Comparison of ENCODE assay signal across 8 cellular contexts in genomic region chr17:80861892-80862291, GRCh38.
DNase-seq lines count a peak whose midpoint lies in the region; ATAC-seq, FAIRE-seq and TF ChIP-seq lines count a peak whose summit lies in the region.

No MANE protein-coding gene starts in this region.

- H3T11ph ChIP-seq in H9 (ENCODE audit: low read length), result no peak overlapping the region

- TF ChIP-seq CTCF in H9 (conservative IDR thresholded peaks at IDR 0.05), result peak; percentile 58
- TF ChIP-seq CTCF in breast epithelium (IDR thresholded peaks at IDR 0.05), result peak in 2 of 3 donors; percentile 8 to 14

- H3K36me3 Mint-ChIP-seq in H9 (ENCODE audit: insufficient read depth in 1 of 3, low read depth in 3 of 3), result peaks cover 10 to 31% (median 13%) of the 10 kb centered on the region in 3 experiments
- peaks cover 45% of the 10 kb centered on the region for H3K36me3 Mint-ChIP-seq in T-cell
- H3K36me3 Mint-ChIP-seq in naive thymus-derived CD4-positive, alpha-beta T cell, result peaks cover 5 to 67% (median 42%) of the 10 kb centered on the region in 5 donors

- H3K79me2 ChIP-seq in H9 (ENCODE audit: insufficient read depth, low read length), result no peaks in the 10 kb centered on the region

- no peak overlapping the region for H2BK15ac ChIP-seq in H9 (ENCODE audit: low read depth, low read length)

- DNase-seq in H9, result peak; percentile 74
- peak in 32 of 34 experiments; percentile 17 to 59 (median 41) for DNase-seq in T-cell
- DNase-seq in breast epithelium (ENCODE audit: low spot score in 2 of 2), result no peak
- peak in 6 of 9 donors; percentile 35 to 60 (median 54) for DNase-seq in naive thymus-derived CD4-positive, alpha-beta T cell
- DNase-seq in GM12892 (ENCODE audit: insufficient read length), result no peak
- no peak for DNase-seq in AML-193 (lab: John Stamatoyannopoulos, UW)
- no peak for DNase-seq in GF-D8 (lab: John Stamatoyannopoulos, UW)
- DNase-seq in GDM1 (lab: John Stamatoyannopoulos, UW), result no peak

- no peak overlapping the region for H2BK5ac ChIP-seq in H9 (ENCODE audit: insufficient read length, low read length)

- H2BK12ac ChIP-seq in H9 (ENCODE audit: insufficient read length, low read depth, low read length), result no peak overlapping the region

- no peaks in the 10 kb centered on the region for H4K20me1 ChIP-seq in H9 (ENCODE audit: control insufficient read depth, insufficient read depth, insufficient read length)

- no peaks in the 10 kb centered on the region for H3K23me2 ChIP-seq in H9 (ENCODE audit: insufficient read length, low read depth, low read length, poor library complexity, severe bottlenecking)

- no peaks in the 10 kb centered on the region for H3K36me3 ChIP-seq in breast epithelium
- peaks cover 0 to 35% (median 0%) of the 10 kb centered on the region in 3 experiments for H3K36me3 ChIP-seq in naive thymus-derived CD4-positive, alpha-beta T cell (ENCODE audit: control insufficient read depth in 2 of 3, insufficient read depth in 3 of 3, low read length in 3 of 3)

- H3K4me1 Mint-ChIP-seq in H9 (peaks cover 44 to 49% of the 10 kb centered on the region in 2 experiments), T-cell (peaks cover 40 to 64% (median 53%) of the 10 kb centered on the region in 3 donors)
- peaks cover 35 to 84% (median 62%) of the 10 kb centered on the region in 7 donors for H3K4me1 Mint-ChIP-seq in naive thymus-derived CD4-positive, alpha-beta T cell

- CTCF ChIA-PET in T-cell (lab: Charles Lee), result interaction anchor here in 1 of 2 donors (0.6 to 1.5 kb wide), 2 partner anchors 19 to 38 kb away, joined by 4 to 5 read pairs; no protein-coding TSS in a partner anchor
- CTCF ChIA-PET in naive thymus-derived CD4-positive, alpha-beta T cell (lab: Charles Lee), result interaction anchor here (1.4 kb wide), 1 partner anchor 213 kb away, joined by 3 read pairs; no protein-coding TSS in a partner anchor

- peak; percentile 67 to 83 (median 80) for ATAC-seq in T-cell (replicated peaks in 1 of 4)
- peak; percentile 75 for ATAC-seq in naive thymus-derived CD4-positive, alpha-beta T cell

- H3K27ac ChIP-seq in H9 (ENCODE audit: insufficient read length, low read depth, low read length) (no peak overlapping the region), breast epithelium (no peak overlapping the region)
- peak overlapping the region; percentile 18 for H3K27ac ChIP-seq in naive thymus-derived CD4-positive, alpha-beta T cell (ENCODE audit: low read depth, low read length)

- H3K79me1 ChIP-seq in H9 (ENCODE audit: insufficient read depth, low read depth, low read length, poor library complexity, severe bottlenecking), result no peaks in the 10 kb centered on the region

- WGBS in H9 (ENCODE audit: extremely low coverage, insufficient read length, low lambda C conversion rate), result no CpG with 5 or more reads among the region's 8 CpGs

- no peak overlapping the region for H4K8ac ChIP-seq in H9 (replicated peaks; ENCODE audit: insufficient read length, low read depth, low read length)

- H3K27me3 Mint-ChIP-seq in H9 (ENCODE audit: low read depth) (no peaks in the 10 kb centered on the region; the same call in 1 of the 2 replicates), T-cell (no peaks in the 10 kb centered on the region)
- H3K27me3 Mint-ChIP-seq in naive thymus-derived CD4-positive, alpha-beta T cell, result no peaks in the 10 kb centered on the region

- TF ChIP-seq POLR2A in breast epithelium (IDR thresholded peaks at IDR 0.05), result no peak
- no peak for TF ChIP-seq POLR2A in GM12892 (IDR thresholded peaks at IDR 0.05; ENCODE audit: low read depth, low read length)

- no peak overlapping the region for H2BK120ac ChIP-seq in H9 (ENCODE audit: low read depth, low read length, poor library complexity, severe bottlenecking)

- H3K4me1 ChIP-seq in H9 (ENCODE audit: insufficient read depth, low read length), result peaks cover 5% of the 10 kb centered on the region; the same call in 1 of the 2 replicates
- no peaks in the 10 kb centered on the region for H3K4me1 ChIP-seq in breast epithelium
- H3K4me1 ChIP-seq in naive thymus-derived CD4-positive, alpha-beta T cell (ENCODE audit: control insufficient read depth in 2 of 2, insufficient read depth in 2 of 2, low read length in 2 of 2), result peaks cover 3 to 31% of the 10 kb centered on the region in 2 donors

- POLR2A ChIA-PET in T-cell (lab: Charles Lee), result no interaction called here
- POLR2A ChIA-PET in naive thymus-derived CD4-positive, alpha-beta T cell (lab: Charles Lee), result interaction anchor here (0.7 to 1.1 kb wide), 3 partner anchors 11 to 88 kb away, joined by 3 read pairs; no protein-coding TSS in a partner anchor

- no peak overlapping the region for H2BK20ac ChIP-seq in H9 (ENCODE audit: low read depth, low read length, poor library complexity, severe bottlenecking)

- intact Hi-C loops in breast epithelium (cut with DNase I; ENCODE audit: low total_unique reads), result no loop called here
- intact Hi-C loops in naive thymus-derived CD4-positive, alpha-beta T cell (cut with micrococcal nuclease), result loop anchor here in 1 of 2 donors (2.0 to 10.0 kb wide), 5 partner anchors 15 to 120 kb away; no protein-coding TSS in a partner anchor

- H3K4me3 ChIP-seq in breast epithelium, result no peak overlapping the region
- no peak overlapping the region for H3K4me3 ChIP-seq in naive thymus-derived CD4-positive, alpha-beta T cell (ENCODE audit: low read length)

- H3K56ac ChIP-seq in H9 (ENCODE audit: insufficient read length, low read depth, low read length), result no peak overlapping the region

- H3K4me3 Mint-ChIP-seq in H9 (no peak overlapping the region), T-cell (peak overlapping the region in 2 of 3 donors; percentile 6 to 60)
- peak overlapping the region in 9 of 10 donors; percentile 45 to 80 (median 51) for H3K4me3 Mint-ChIP-seq in naive thymus-derived CD4-positive, alpha-beta T cell

- H3K27ac Mint-ChIP-seq in H9 (no peak overlapping the region), T-cell (peak overlapping the region; percentile 84 to 92)
- peak overlapping the region; percentile 68 to 95 (median 88) for H3K27ac Mint-ChIP-seq in naive thymus-derived CD4-positive, alpha-beta T cell

- no peak overlapping the region for H2AFZ ChIP-seq in H9 (ENCODE audit: low read length)

- no peak overlapping the region for H3K23ac ChIP-seq in H9 (ENCODE audit: insufficient read length, low read depth, low read length)

- FAIRE-seq in GM12892 (lab: Jason Lieb, UNC), result no peak

- H3K18ac ChIP-seq in H9 (ENCODE audit: insufficient read length, low read depth, low read length), result no peak overlapping the region

- H2AK5ac ChIP-seq in H9 (ENCODE audit: insufficient read length, low read length), result no peak overlapping the region

- H3K14ac ChIP-seq in H9 (ENCODE audit: insufficient read depth, low read length), result no peak overlapping the region

- no peak overlapping the region for H3K9ac ChIP-seq in H9 (ENCODE audit: extremely low read depth, insufficient read length, low read length)

- no peak overlapping the region for H4K91ac ChIP-seq in H9 (ENCODE audit: insufficient read length, low read depth, low read length)

- no peak overlapping the region for H3K4ac ChIP-seq in H9 (ENCODE audit: low read depth, low read length)

- H3K4me2 ChIP-seq in H9 (ENCODE audit: insufficient read depth, insufficient read length, low read length), result no peak overlapping the region

- no peaks in the 10 kb centered on the region for H3K9me3 ChIP-seq in H9 (ENCODE audit: control insufficient read depth, low read depth, low read length)
- no peaks in the 10 kb centered on the region for H3K9me3 ChIP-seq in breast epithelium
- peaks cover 0 to 5% (median 0%) of the 10 kb centered on the region in 3 experiments for H3K9me3 ChIP-seq in naive thymus-derived CD4-positive, alpha-beta T cell (ENCODE audit: control insufficient read depth in 2 of 3, low read length in 3 of 3)

- H3K9me3 Mint-ChIP-seq in H9 (peaks cover 0 to 9% of the 10 kb centered on the region in 2 experiments; a peak in 2 of 5 replicates), T-cell (peaks cover 3 to 11% (median 4%) of the 10 kb centered on the region in 3 donors)
- H3K9me3 Mint-ChIP-seq in naive thymus-derived CD4-positive, alpha-beta T cell, result peaks cover 0 to 21% (median 7%) of the 10 kb centered on the region in 11 donors

- no peaks in the 10 kb centered on the region for H3K27me3 ChIP-seq in H9 (ENCODE audit: insufficient read depth, low read length)
- H3K27me3 ChIP-seq in breast epithelium, result no peaks in the 10 kb centered on the region
- no peaks in the 10 kb centered on the region for H3K27me3 ChIP-seq in naive thymus-derived CD4-positive, alpha-beta T cell (ENCODE audit: control insufficient read depth in 2 of 2, insufficient read depth in 2 of 2, low read length in 2 of 2)

- H4K5ac ChIP-seq in H9 (ENCODE audit: insufficient read length, low read depth, low read length), result no peak overlapping the region

Comparison
In these comparisons a context has a peak if more than half of its experiments do, and no peak if none do; other contexts are left out.
1. DNase-seq: peak in H9 (single experiment), T-cell (32 of 34) and naive thymus-derived CD4-positive, alpha-beta T cell (6 of 9); none in breast epithelium (0 of 2), GM12892 (single experiment), AML-193 (0 of 2), GF-D8 (single experiment) and GDM1 (single experiment).
2. H3K27ac Mint-ChIP-seq: peak in T-cell (2 of 2) and naive thymus-derived CD4-positive, alpha-beta T cell (9 of 9); none in H9 (0 of 3).
3. H3K4me3 Mint-ChIP-seq: peak in T-cell (2 of 3) and naive thymus-derived CD4-positive, alpha-beta T cell (9 of 10); none in H9 (0 of 2).